16 cellular contexts compared by ENCODE assay signal in the genomic region with DNA sequence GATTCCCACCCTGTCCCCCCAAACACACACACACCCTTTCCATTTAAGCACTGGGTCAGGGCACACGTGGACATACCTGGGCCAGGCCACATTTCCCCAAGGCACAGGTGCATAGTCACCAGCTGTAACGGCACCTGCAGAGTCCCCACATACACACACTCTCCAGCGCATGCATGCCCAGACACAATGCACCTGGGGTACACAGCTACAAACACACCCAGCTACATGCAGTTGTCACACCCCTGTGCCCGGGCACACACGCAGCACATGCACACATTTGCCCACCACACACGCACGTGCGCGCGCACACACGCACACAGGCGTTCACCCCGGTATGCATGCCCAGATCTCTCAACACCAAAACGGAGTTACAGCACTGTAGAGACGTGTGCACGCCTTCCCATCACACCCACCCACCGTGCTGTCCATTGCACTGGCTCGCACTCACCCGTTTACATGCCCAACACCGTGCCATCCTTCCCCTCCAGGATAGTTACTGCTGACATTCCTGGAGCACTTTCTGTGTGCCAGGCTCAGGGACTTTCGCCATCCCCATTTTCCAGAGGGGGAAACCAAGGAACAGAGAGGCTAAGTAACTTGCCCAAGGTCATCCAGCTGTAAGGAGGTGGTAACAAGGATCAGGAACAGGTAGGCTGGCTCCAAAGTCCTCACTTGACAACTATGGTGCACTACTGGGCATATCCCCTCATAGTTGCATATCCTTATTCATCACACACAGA. TPM values are rescaled to one million over a fixed set of nuclear protein-coding genes. Genes with fewer than 3 reads are reported as not detected.
A peak's percentile ranks its signal among the peaks of the same experiment; 100 is the strongest.
DNase-seq lines count a peak whose midpoint lies in the region; ATAC-seq and TF ChIP-seq lines count a peak whose summit lies in the region.
"Had no signal": no experiment of that assay in that cellular context is flagged by ENCODE, and none has a peak within 500 bp of the region (broad histone marks: within the 10 kb centered on the region; RNA-seq: fewer than 3 reads in every experiment).

No MANE protein-coding gene starts in this region.

- POLR2A ChIA-PET in HCT116 (lab: Charles Lee): no interaction called here
- POLR2A ChIA-PET in PC-9 (lab: Charles Lee; ENCODE audit: unreplicated experiment): interaction anchor here (0.6 kb wide), 1 partner anchor 13 kb away, joined by 3 read pairs; no protein-coding TSS in a partner anchor

- intact Hi-C loops in HCT116 (cut with micrococcal nuclease): loop anchor here (5.0 kb wide), 1 partner anchor 62 kb away; no protein-coding TSS in a partner anchor
- intact Hi-C loops in PC-9 (cut with micrococcal nuclease; ENCODE audit: unreplicated experiment): no loop called here

- BruUV-seq in HCT116 (replicated peaks; lab: Mats Ljungman, UMichigan) (no TSS peak), PC-9 (replicated peaks; lab: Mats Ljungman, UMichigan) (no TSS peak)

- H3K9me3 ChIP-seq in BLaER1 (no peaks in the 10 kb centered on the region), HCT116 (ENCODE audit: control insufficient read depth in 1 of 2, insufficient read depth in 1 of 2, low read depth in 1 of 2, low read length in 2 of 2) (no peaks in the 10 kb centered on the region), PC-9 (ENCODE audit: insufficient read depth, low read depth) (no peaks in the 10 kb centered on the region; the same call in 1 of the 2 replicates)
- H3K9me3 ChIP-seq: lower lobe of right lung had no signal

- no peak for TF ChIP-seq CTCF in HCT116 (IDR thresholded peaks at IDR 0.05 in 2 of 3, conservative IDR thresholded peaks at IDR 0.05 in 1 of 3; ENCODE audit: borderline replicate concordance in 1 of 3, insufficient read depth in 1 of 3, low read depth in 2 of 3, low read length in 2 of 3)
- no peak for TF ChIP-seq CTCF in PC-9 (conservative IDR thresholded peaks at IDR 0.05)

- H3K9me3 Mint-ChIP-seq in activated naive CD8-positive, alpha-beta T cell (ENCODE audit: low read depth): no peaks in the 10 kb centered on the region
- H3K9me3 Mint-ChIP-seq in naive B cell: peaks cover 0 to 12% (median 2%) of the 10 kb centered on the region in 7 donors

- no peaks in the 10 kb centered on the region for H3F3A ChIP-seq in PC-9 (ENCODE audit: insufficient read depth, low read depth)

- no peaks in the 10 kb centered on the region for H3K27me3 ChIP-seq in BLaER1
- H3K27me3 ChIP-seq in HCT116 (ENCODE audit: insufficient read depth, low read length): no peaks in the 10 kb centered on the region
- peaks cover 54% of the 10 kb centered on the region for H3K27me3 ChIP-seq in PC-9 (ENCODE audit: insufficient read depth, low read depth)

- RAD21 ChIA-PET in HCT116 (lab: Charles Lee; ENCODE audit: low non-redundant PET in 1 of 2, low total read pairs in 2 of 2, uncharacterized antibody in 2 of 2, unreplicated experiment in 2 of 2): no interaction called here

- peak overlapping the region; percentile 98 for H3K27ac ChIP-seq in BLaER1
- H3K27ac ChIP-seq in HCT116 (ENCODE audit: low read depth, low read length): no peak overlapping the region
- H3K27ac ChIP-seq in PC-9: no peak overlapping the region
- H3K27ac ChIP-seq: cardiac muscle cell, hepatocyte, lower lobe of right lung had no signal

- H3K4me1 Mint-ChIP-seq in activated naive CD8-positive, alpha-beta T cell (ENCODE audit: low read depth): peaks cover 16% of the 10 kb centered on the region
- H3K4me1 Mint-ChIP-seq in naive B cell: peaks cover 38 to 47% (median 40%) of the 10 kb centered on the region in 3 donors

- peak overlapping the region; percentile 74 for H3K4me3 Mint-ChIP-seq in activated naive CD8-positive, alpha-beta T cell
- peak overlapping the region; percentile 32 to 85 (median 66) for H3K4me3 Mint-ChIP-seq in naive B cell

- H4K20me1 ChIP-seq in BLaER1 (peaks cover 34% of the 10 kb centered on the region), HCT116 (ENCODE audit: insufficient read depth) (no peaks in the 10 kb centered on the region), PC-9 (ENCODE audit: insufficient read depth) (no peaks in the 10 kb centered on the region; the same call in 1 of the 2 replicates)

- peak overlapping the region; percentile 97 for H3K4me2 ChIP-seq in BLaER1
- H3K4me2 ChIP-seq in HCT116 (ENCODE audit: low read length): 0 out of 2 replicates have a peak overlapping the region, but pooled peaks have one; percentile 53
- no peak overlapping the region for H3K4me2 ChIP-seq in PC-9

- H2AFZ ChIP-seq in HCT116 (ENCODE audit: low read depth, low read length, poor library complexity, severe bottlenecking) (no peak overlapping the region), PC-9 (no peak overlapping the region)
- H2AFZ ChIP-seq: hepatocyte had no signal

- TF ChIP-seq POLR2A in HCT116 (IDR thresholded peaks at IDR 0.05; ENCODE audit: borderline replicate concordance, extremely low read depth, insufficient read depth, insufficient read length): no peak

- H3K27me3 Mint-ChIP-seq in activated naive CD8-positive, alpha-beta T cell: peaks cover 17% of the 10 kb centered on the region
- peaks cover 21 to 80% (median 78%) of the 10 kb centered on the region in 3 donors for H3K27me3 Mint-ChIP-seq in naive B cell

- H3K9ac ChIP-seq in BLaER1 (no peak overlapping the region; the same call in 1 of the 2 replicates), HCT116 (ENCODE audit: low read length) (no peak overlapping the region)

- CTCF ChIA-PET in HCT116 (lab: Charles Lee) (interaction anchor here (0.9 to 1.0 kb wide), 2 partner anchors 17 to 63 kb away, joined by 3 to 4 read pairs; no protein-coding TSS in a partner anchor), PC-9 (lab: Charles Lee) (no interaction called here)

- H3K9me2 ChIP-seq in HCT116 (ENCODE audit: insufficient read depth) (no peaks in the 10 kb centered on the region), PC-9 (ENCODE audit: insufficient read depth) (no peaks in the 10 kb centered on the region)

- H3K4me3 ChIP-seq in BLaER1 (peak overlapping the region; percentile 87), HCT116 (replicated peaks in 1 of 2; ENCODE audit: low read depth in 1 of 2, low read length in 2 of 2) (no peak overlapping the region), PC-9 (no peak overlapping the region)
- H3K4me3 ChIP-seq: hepatocyte, lower lobe of right lung had no signal

- no peak for TF ChIP-seq RAD21 in HCT116 (IDR thresholded peaks at IDR 0.05; ENCODE audit: low read depth)

- H3K79me2 ChIP-seq in HCT116 (ENCODE audit: insufficient read depth, low read length): peaks cover 2% of the 10 kb centered on the region
- no peaks in the 10 kb centered on the region for H3K79me2 ChIP-seq in PC-9 (ENCODE audit: low read depth)
- H3K79me2 ChIP-seq: hepatocyte had no signal

- DNase-seq in HCT116 (ENCODE audit: low read depth, low spot score) (no peak), naive B cell (no peak), PC-9 (no peak), cortex of kidney (lab: John Stamatoyannopoulos, UW) (no peak), COR-L47 (lab: John Stamatoyannopoulos, UW) (no peak)
- no peak for DNase-seq in stimulated activated CD8-positive, alpha-beta memory T cell treated with anti-CD3 and anti-CD28 coated beads, Interleukin-4, amount 100 ng/mL, for 48 hours
- DNase-seq: activated CD4-positive, alpha-beta T cell treated with anti-CD3 and anti-CD28 coated beads, Interleukin-2, amount 50 U/mL, for 1 hour; activated effector memory CD4-positive, alpha-beta T cell treated with anti-CD3 and anti-CD28 coated beads, Interleukin-2, amount 50 U/mL, for 16 hours; lower lobe of right lung; NCI-H146; NK-92 treated with Interleukin-12 subunit alpha and Interleukin-12 subunit beta, amount 100 ng/mL, for 24 hours had no signal

- H3K36me3 ChIP-seq in BLaER1: peaks cover 21% of the 10 kb centered on the region
- H3K36me3 ChIP-seq in HCT116 (ENCODE audit: control insufficient read depth in 1 of 2, insufficient read depth in 2 of 2, low read length in 2 of 2): no peaks in the 10 kb centered on the region
- no peaks in the 10 kb centered on the region for H3K36me3 ChIP-seq in PC-9 (ENCODE audit: low read depth)
- H3K36me3 ChIP-seq: cardiac muscle cell, lower lobe of right lung had no signal

- H3K4me1 ChIP-seq in BLaER1 (peaks cover 60% of the 10 kb centered on the region), HCT116 (ENCODE audit: control insufficient read depth in 1 of 2, insufficient read depth in 2 of 2, low read length in 2 of 2) (peaks cover 12 to 40% of the 10 kb centered on the region in 2 experiments; a peak in 3 of 4 replicates), PC-9 (replicated peaks; ENCODE audit: insufficient read depth) (no peaks in the 10 kb centered on the region)

- ATAC-seq in HCT116 (no peak), naive B cell (ENCODE audit: low read depth in 2 of 2) (no peak)
- ATAC-seq: lower lobe of right lung had no signal

- no peaks in the 10 kb centered on the region for H3K36me3 Mint-ChIP-seq in activated naive CD8-positive, alpha-beta T cell
- peaks cover 0 to 23% of the 10 kb centered on the region in 2 donors for H3K36me3 Mint-ChIP-seq in naive B cell

- no peak overlapping the region for H3K27ac Mint-ChIP-seq in activated naive CD8-positive, alpha-beta T cell
- H3K27ac Mint-ChIP-seq in naive B cell: peak overlapping the region in 2 of 6 donors; percentile 42 to 95

TF ChIP-seq in HCT116, 20 proteins besides CTCF, POLR2A, EP300 and RAD21 (continues in another document):
- no peak for TF ChIP-seq FOSL1 (IDR thresholded peaks at IDR 0.05; ENCODE audit: low read depth)

RNA-seq across cellular contexts. Expression of a gene that starts 0.7 kb away (rescaled TPM):
- total RNA-seq in HCT116 (2021; ENCODE audit: unreplicated experiment) (3.0 TPM), PC-9 (2021) (not detected in 2 replicates)
- polyA plus RNA-seq in HCT116 (2012): 0.70 and 2.0 TPM in 2 replicates
- not detected for polyA plus RNA-seq in naive B cell (ENCODE audit: low read depth in 6 of 6)

RNA-seq across cellular contexts. Expression of a gene that starts 2.8 kb away (rescaled TPM):
- total RNA-seq in HCT116 (2021; ENCODE audit: unreplicated experiment) (7.1 TPM), PC-9 (2021) (not detected in 2 replicates)
- polyA plus RNA-seq in HCT116 (2012): 8.3 and 10.0 TPM in 2 replicates
- 1 to 10 TPM in 2 of 6 donors, under 1 TPM in 4; 0.49 to 1.1 (median 0.69) TPM for polyA plus RNA-seq in naive B cell (ENCODE audit: low read depth in 6 of 6)

RNA-seq across cellular contexts. Expression of a gene that starts 49.9 kb away (rescaled TPM):
- total RNA-seq in HCT116 (2021; ENCODE audit: unreplicated experiment) (not detected), PC-9 (2021) (not detected in 2 replicates)
- polyA plus RNA-seq in HCT116 (2012): 0.09 TPM in 1 of 2 replicates, not detected in the other
- polyA plus RNA-seq in naive B cell (ENCODE audit: low read depth in 6 of 6): not detected
- total RNA-seq: cardiac muscle cell, epithelial cell of proximal tubule, hepatocyte, lower lobe of right lung had no signal
- polyA plus RNA-seq: cardiac muscle cell, hepatocyte had no signal
